ENCODE assay signal across 36 cellular contexts in genomic region chr6:154057098-154057497, GRCh38. TPM values are rescaled to one million over a fixed set of nuclear protein-coding genes. Genes with fewer than 3 reads are reported as not detected.
"Had no signal": no experiment of that assay in that cellular context is flagged by ENCODE, and none has a peak within 500 bp of the region (broad histone marks: within the 10 kb centered on the region; RNA-seq: fewer than 3 reads in every experiment).

No MANE protein-coding gene starts in this region.

- ATAC-seq: activated naive CD4-positive, alpha-beta T cell treated with anti-CD3 and anti-CD28 coated beads, Interleukin-2, amount 50 U/mL, for 72 hours; activated naive CD8-positive, alpha-beta T cell treated with anti-CD3 and anti-CD28 coated beads, Interleukin-2, amount 50 U/mL, for 24 hours; activated T-cell treated with anti-CD3 and anti-CD28 coated beads, Interleukin-2, amount 50 U/mL, for 4 hours; activated T-cell treated with anti-CD3 and anti-CD28 coated beads, Interleukin-2, amount 50 U/mL, for 72 hours; activated T-helper 17 cell treated with anti-CD3 and anti-CD28 coated beads, Interleukin-2, amount 50 U/mL, for 72 hours had no signal

- H3K4me1 ChIP-seq: adrenal gland, ascending aorta, breast epithelium had no signal

- H3K27ac ChIP-seq: adrenal gland, ascending aorta, brain microvascular endothelial cell, breast epithelium, cardiac muscle cell had no signal

- H3K36me3 ChIP-seq: adrenal gland, ascending aorta, brain microvascular endothelial cell, breast epithelium, cardiac muscle cell had no signal

- H3K27me3 ChIP-seq: adrenal gland, ascending aorta, brain microvascular endothelial cell, breast epithelium, cardiac muscle cell had no signal

- H3K4me3 ChIP-seq: adrenal gland, ascending aorta, breast epithelium, cardiac muscle cell had no signal

- H3K9me3 ChIP-seq: adrenal gland, ascending aorta, breast epithelium had no signal

- DNase-seq: activated effector memory CD4-positive, alpha-beta T cell treated with anti-CD3 and anti-CD28 coated beads, Interleukin-2, amount 50 U/mL, for 16 hours; activated effector memory CD4-positive, alpha-beta T cell treated with Interleukin-2 at 50 U/mL for 16 hours; activated gamma-delta T cell; activated gamma-delta T cell treated with Interleukin-2 at 50 U/mL for 16 hours; activated naive CD4-positive, alpha-beta T cell; activated naive CD4-positive, alpha-beta T cell treated with anti-CD3 and anti-CD28 coated beads for 36 hours; activated naive CD4-positive, alpha-beta T cell treated with anti-CD3 and anti-CD28 coated beads, Interleukin-2, amount 10 ng/mL, durations not matched to agents 7 days and 5 days; activated naive CD4-positive, alpha-beta T cell treated with anti-CD3 and anti-CD28 coated beads, Interleukin-2, amount 50 U/mL, for 16 hours; activated naive CD4-positive, alpha-beta T cell treated with Interleukin-2 at 50 U/mL for 16 hours; activated naive CD8-positive, alpha-beta T cell treated with anti-CD3 and anti-CD28 coated beads for 36 hours; activated naive CD8-positive, alpha-beta T cell treated with anti-CD3 and anti-CD28 coated beads, Interleukin-2, amount 10 ng/mL, durations not matched to agents 7 days and 5 days; activated naive CD8-positive, alpha-beta T cell treated with anti-CD3 and anti-CD28 coated beads, Interleukin-2, amount 50 U/mL, for 24 hours; activated T-cell treated with anti-CD3 and anti-CD28 coated beads, Interleukin-2, amount 50 U/mL, for 1 hour; activated T-cell treated with anti-CD3 and anti-CD28 coated beads, Interleukin-2, amount 50 U/mL, for 24 hours; activated T-cell treated with anti-CD3 and anti-CD28 coated beads, Interleukin-2, amount 50 U/mL, for 4 hours; activated T-cell treated with anti-CD3 and anti-CD28 coated beads, Interleukin-2, amount 50 U/mL, for 48 hours; activated T-cell treated with anti-CD3 and anti-CD28 coated beads, Interleukin-2, amount 50 U/mL, for 72 hours; adrenal gland; amniotic stem cell; amygdala; anterior cingulate cortex; aorta; brain microvascular endothelial cell; central memory CD4-positive, alpha-beta T cell had no signal

- FAIRE-seq: astrocyte, bronchial epithelial cell had no signal

RNA-seq across cellular contexts. Expression of gene OPRM1, which starts 18.1 kb away (rescaled TPM):
- total RNA-seq: activated naive CD4-positive, alpha-beta T cell treated with anti-CD3 and anti-CD28 coated beads for 36 hours; activated naive CD4-positive, alpha-beta T cell treated with anti-CD3 and anti-CD28 coated beads, Interleukin-2, amount 50 U/mL, for 72 hours; activated naive CD8-positive, alpha-beta T cell treated with anti-CD3 and anti-CD28 coated beads for 36 hours; activated naive CD8-positive, alpha-beta T cell treated with anti-CD3 and anti-CD28 coated beads, Interleukin-2, amount 10 ng/mL, durations not matched to agents 7 days and 5 days; activated T-cell treated with anti-CD3 and anti-CD28 coated beads, Interleukin-2, amount 50 U/mL, for 4 hours; activated T-cell treated with anti-CD3 and anti-CD28 coated beads, Interleukin-2, amount 50 U/mL, for 72 hours; activated T-helper 1 cell treated with anti-CD3 and anti-CD28 coated beads, Interleukin-12 subunit alpha, Interleukin-12 subunit beta, Interleukin-2, Interleukin-4 antibody, amounts not matched to agents 30 ng/mL and 10 ng/mL and 1 ng/mL, durations not matched to agents 14 hours and 24 hours and 36 hours; activated T-helper 17 cell treated with anti-CD3 and anti-CD28 coated beads, Interleukin-2, amount 50 U/mL, for 72 hours; activated T-helper 2 cell treated with anti-CD3 and anti-CD28 coated beads, Interferon-gamma antibody, Interleukin-2, Interleukin-4, amounts not matched to agents 10 μg/mL and 5 μg/mL and 100 μg/mL, durations not matched to agents 14 hours and 24 hours and 36 hours; aorta; ascending aorta; astrocyte; breast epithelium; bronchial epithelial cell; cardiac muscle cell; cardiac septum; chondrocyte had no signal
- polyA plus RNA-seq: adipose tissue, cardiac muscle cell had no signal
